Comparison of ENCODE assay signal across 1 cellular context in genomic region chr4:87220094-87220831, GRCh38.
TF ChIP-seq lines count a peak whose summit lies in the region.

Gene KLHL8, minus strand, starts transcription at chr4:87220618. Its CDS starts 25,079 bp downstream, at chr4:87195539.

TF ChIP-seq in WTC11, 78 proteins besides CTCF, POLR2A, EP300 and RAD21 (continued from another document):
- TF ChIP-seq STAT6 (CRISPR knock-in tag; conservative IDR thresholded peaks at IDR 0.05; ENCODE audit: low read depth) (0 out of 2 replicates have a peak, but pooled peaks have one; percentile 38), JAZF1 (CRISPR knock-in tag; IDR thresholded peaks at IDR 0.05) (no peak), TCF7 (CRISPR knock-in tag; IDR thresholded peaks at IDR 0.05; ENCODE audit: low read depth) (peak; percentile 87; the same call in 1 of the 2 replicates), NFE2L1 (CRISPR knock-in tag; IDR thresholded peaks at IDR 0.05) (peak; percentile 65; the same call in 1 of the 2 replicates), FOXK1 (CRISPR knock-in tag; IDR thresholded peaks at IDR 0.05) (peak; percentile 11; the same call in 1 of the 2 replicates), ZNF121 (CRISPR knock-in tag; IDR thresholded peaks at IDR 0.05) (peak; percentile 38; the same call in 1 of the 2 replicates), SP1 (CRISPR knock-in tag; conservative IDR thresholded peaks at IDR 0.05) (peak; percentile 89), ETV6 (CRISPR knock-in tag; IDR thresholded peaks at IDR 0.05) (0 out of 2 replicates have a peak, but pooled peaks have one; percentile 31), MYBL2 (CRISPR knock-in tag; IDR thresholded peaks at IDR 0.05) (peak; percentile 59; the same call in 1 of the 2 replicates), HMGXB4 (CRISPR knock-in tag; IDR thresholded peaks at IDR 0.05) (peak; percentile 86), EMX1 (CRISPR knock-in tag; IDR thresholded peaks at IDR 0.05) (no peak), FOXP1 (CRISPR knock-in tag; IDR thresholded peaks at IDR 0.05; ENCODE audit: borderline replicate concordance) (peak; percentile 89)
- TF ChIP-seq, protein P1, sequence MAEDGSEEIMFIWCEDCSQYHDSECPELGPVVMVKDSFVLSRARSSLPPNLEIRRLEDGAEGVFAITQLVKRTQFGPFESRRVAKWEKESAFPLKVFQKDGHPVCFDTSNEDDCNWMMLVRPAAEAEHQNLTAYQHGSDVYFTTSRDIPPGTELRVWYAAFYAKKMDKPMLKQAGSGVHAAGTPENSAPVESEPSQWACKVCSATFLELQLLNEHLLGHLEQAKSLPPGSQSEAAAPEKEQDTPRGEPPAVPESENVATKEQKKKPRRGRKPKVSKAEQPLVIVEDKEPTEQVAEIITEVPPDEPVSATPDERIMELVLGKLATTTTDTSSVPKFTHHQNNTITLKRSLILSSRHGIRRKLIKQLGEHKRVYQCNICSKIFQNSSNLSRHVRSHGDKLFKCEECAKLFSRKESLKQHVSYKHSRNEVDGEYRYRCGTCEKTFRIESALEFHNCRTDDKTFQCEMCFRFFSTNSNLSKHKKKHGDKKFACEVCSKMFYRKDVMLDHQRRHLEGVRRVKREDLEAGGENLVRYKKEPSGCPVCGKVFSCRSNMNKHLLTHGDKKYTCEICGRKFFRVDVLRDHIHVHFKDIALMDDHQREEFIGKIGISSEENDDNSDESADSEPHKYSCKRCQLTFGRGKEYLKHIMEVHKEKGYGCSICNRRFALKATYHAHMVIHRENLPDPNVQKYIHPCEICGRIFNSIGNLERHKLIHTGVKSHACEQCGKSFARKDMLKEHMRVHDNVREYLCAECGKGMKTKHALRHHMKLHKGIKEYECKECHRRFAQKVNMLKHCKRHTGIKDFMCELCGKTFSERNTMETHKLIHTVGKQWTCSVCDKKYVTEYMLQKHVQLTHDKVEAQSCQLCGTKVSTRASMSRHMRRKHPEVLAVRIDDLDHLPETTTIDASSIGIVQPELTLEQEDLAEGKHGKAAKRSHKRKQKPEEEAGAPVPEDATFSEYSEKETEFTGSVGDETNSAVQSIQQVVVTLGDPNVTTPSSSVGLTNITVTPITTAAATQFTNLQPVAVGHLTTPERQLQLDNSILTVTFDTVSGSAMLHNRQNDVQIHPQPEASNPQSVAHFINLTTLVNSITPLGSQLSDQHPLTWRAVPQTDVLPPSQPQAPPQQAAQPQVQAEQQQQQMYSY (CRISPR knock-in tag; IDR thresholded peaks at IDR 0.05) = no peak
- TF ChIP-seq, protein P2, sequence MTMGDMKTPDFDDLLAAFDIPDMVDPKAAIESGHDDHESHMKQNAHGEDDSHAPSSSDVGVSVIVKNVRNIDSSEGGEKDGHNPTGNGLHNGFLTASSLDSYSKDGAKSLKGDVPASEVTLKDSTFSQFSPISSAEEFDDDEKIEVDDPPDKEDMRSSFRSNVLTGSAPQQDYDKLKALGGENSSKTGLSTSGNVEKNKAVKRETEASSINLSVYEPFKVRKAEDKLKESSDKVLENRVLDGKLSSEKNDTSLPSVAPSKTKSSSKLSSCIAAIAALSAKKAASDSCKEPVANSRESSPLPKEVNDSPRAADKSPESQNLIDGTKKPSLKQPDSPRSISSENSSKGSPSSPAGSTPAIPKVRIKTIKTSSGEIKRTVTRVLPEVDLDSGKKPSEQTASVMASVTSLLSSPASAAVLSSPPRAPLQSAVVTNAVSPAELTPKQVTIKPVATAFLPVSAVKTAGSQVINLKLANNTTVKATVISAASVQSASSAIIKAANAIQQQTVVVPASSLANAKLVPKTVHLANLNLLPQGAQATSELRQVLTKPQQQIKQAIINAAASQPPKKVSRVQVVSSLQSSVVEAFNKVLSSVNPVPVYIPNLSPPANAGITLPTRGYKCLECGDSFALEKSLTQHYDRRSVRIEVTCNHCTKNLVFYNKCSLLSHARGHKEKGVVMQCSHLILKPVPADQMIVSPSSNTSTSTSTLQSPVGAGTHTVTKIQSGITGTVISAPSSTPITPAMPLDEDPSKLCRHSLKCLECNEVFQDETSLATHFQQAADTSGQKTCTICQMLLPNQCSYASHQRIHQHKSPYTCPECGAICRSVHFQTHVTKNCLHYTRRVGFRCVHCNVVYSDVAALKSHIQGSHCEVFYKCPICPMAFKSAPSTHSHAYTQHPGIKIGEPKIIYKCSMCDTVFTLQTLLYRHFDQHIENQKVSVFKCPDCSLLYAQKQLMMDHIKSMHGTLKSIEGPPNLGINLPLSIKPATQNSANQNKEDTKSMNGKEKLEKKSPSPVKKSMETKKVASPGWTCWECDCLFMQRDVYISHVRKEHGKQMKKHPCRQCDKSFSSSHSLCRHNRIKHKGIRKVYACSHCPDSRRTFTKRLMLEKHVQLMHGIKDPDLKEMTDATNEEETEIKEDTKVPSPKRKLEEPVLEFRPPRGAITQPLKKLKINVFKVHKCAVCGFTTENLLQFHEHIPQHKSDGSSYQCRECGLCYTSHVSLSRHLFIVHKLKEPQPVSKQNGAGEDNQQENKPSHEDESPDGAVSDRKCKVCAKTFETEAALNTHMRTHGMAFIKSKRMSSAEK (CRISPR knock-in tag; IDR thresholded peaks at IDR 0.05; ENCODE audit: borderline replicate concordance) = no peak
- TF ChIP-seq, protein P3, sequence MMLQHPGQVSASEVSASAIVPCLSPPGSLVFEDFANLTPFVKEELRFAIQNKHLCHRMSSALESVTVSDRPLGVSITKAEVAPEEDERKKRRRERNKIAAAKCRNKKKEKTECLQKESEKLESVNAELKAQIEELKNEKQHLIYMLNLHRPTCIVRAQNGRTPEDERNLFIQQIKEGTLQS (CRISPR knock-in tag; conservative IDR thresholded peaks at IDR 0.05) = no peak
